In genomic region chr17:44314031-44314430, GRCh38 we compare ENCODE assay signal across 22 cellular contexts. TPM values are rescaled to one million over a fixed set of nuclear protein-coding genes. Genes with fewer than 3 reads are reported as not detected.
DNase-seq lines count a peak whose midpoint lies in the region; ATAC-seq, FAIRE-seq and TF ChIP-seq lines count a peak whose summit lies in the region.
"Had no signal": no experiment of that assay in that cellular context is flagged by ENCODE, and none has a peak within 500 bp of the region (broad histone marks: within the 10 kb centered on the region; RNA-seq: fewer than 3 reads in every experiment).

No MANE protein-coding gene starts in this region.

- no peak overlapping the region for H3K4me2 ChIP-seq in HepG2 (ENCODE audit: low read depth, low read length)

- no peak overlapping the region for H2AFZ ChIP-seq in HepG2 (ENCODE audit: low read length)
- H2AFZ ChIP-seq: GM23248 had no signal

- no peaks in the 10 kb centered on the region for H3K36me3 ChIP-seq in HepG2 (replicated peaks in 1 of 2; ENCODE audit: control insufficient read depth in 1 of 2, insufficient read depth in 2 of 2, low read length in 2 of 2)
- no peaks in the 10 kb centered on the region for H3K36me3 ChIP-seq in right lobe of liver
- H3K36me3 ChIP-seq in iPS-15b (ENCODE audit: control insufficient read depth, insufficient read depth, low read length) = no peaks in the 10 kb centered on the region
- H3K36me3 ChIP-seq: prostate gland, thyroid gland had no signal

- DNase-seq in HepG2 (ENCODE audit: low spot score) (no peak), right lobe of liver (no peak), T-helper 17 cell (no peak), type B pancreatic cell (ENCODE audit: extremely low spot score, unreplicated experiment) (no peak), glomerular visceral epithelial cell (ENCODE audit: extremely low spot score) (no peak), DMS 273 treated with DMSO at 0.1 percent for 48 hours (lab: John Stamatoyannopoulos, UW) (no peak)
- DNase-seq: activated CD4-positive, alpha-beta T cell treated with anti-CD3 and anti-CD28 coated beads for 36 hours; anterior cingulate cortex; DMS53; foreskin fibroblast; GM23248; NCI-H1092 treated with DMSO at 0.1 percent for 48 hours; NCI-H2107; NCI-H524 treated with DMSO at 0.1 percent for 48 hours; SHP77; thyroid gland had no signal

- BruUV-seq in HepG2 (replicated peaks; lab: Mats Ljungman, UMichigan) = no TSS peak

- TF ChIP-seq CTCF in HepG2 (CRISPR knock-in tag; IDR thresholded peaks at IDR 0.05) (no peak), right lobe of liver (IDR thresholded peaks at IDR 0.05) (no peak), type B pancreatic cell (conservative IDR thresholded peaks at IDR 0.05) (no peak)

- WGBS in HepG2 (ENCODE audit: low lambda C conversion rate) = 48% methylated on average over 7 of the region's 7 CpGs
- WGBS in right lobe of liver (ENCODE audit: insufficient coverage, low coverage, low lambda C conversion rate, missing lambda C conversion rate) = 74% methylated on average over 7 of the region's 7 CpGs

- in situ Hi-C loops in HepG2 (cut with HindIII; ENCODE audit: extremely low pct_ligation_motif_present, low pct_unique_long_range_greater_than_20kb) = no loop called here

- intact Hi-C loops in HepG2 (cut with micrococcal nuclease; ENCODE audit: unreplicated experiment) = no loop called here
- intact Hi-C loops in right lobe of liver (cut with DNase I) = no loop called here

- H3K9ac ChIP-seq in HepG2 (ENCODE audit: insufficient read depth, low read depth, low read length) (no peak overlapping the region), iPS-15b (ENCODE audit: low read depth, low read length) (no peak overlapping the region)
- H3K9ac ChIP-seq: GM23248 had no signal

- H3K27me3 ChIP-seq in HepG2 (ENCODE audit: control insufficient read depth in 1 of 2, insufficient read depth in 2 of 2, low read length in 2 of 2) = peaks cover 10 to 47% of the 10 kb centered on the region in 2 experiments; a peak in 4 of 5 replicates
- no peaks in the 10 kb centered on the region for H3K27me3 ChIP-seq in right lobe of liver
- H3K27me3 ChIP-seq in iPS-15b (ENCODE audit: control insufficient read depth, insufficient read depth, low read length) = peaks cover 7% of the 10 kb centered on the region
- H3K27me3 ChIP-seq: thyroid gland had no signal

- TF ChIP-seq POLR2A in HepG2 (IDR thresholded peaks at IDR 0.05; ENCODE audit: insufficient read depth in 1 of 2, low read depth in 2 of 2, low read length in 2 of 2) (no peak), right lobe of liver (IDR thresholded peaks at IDR 0.05) (no peak)

- TF ChIP-seq RAD21 in HepG2 (CRISPR knock-in tag; IDR thresholded peaks at IDR 0.05) = no peak

- H3K27ac ChIP-seq in HepG2 (ENCODE audit: extremely low read length, insufficient read depth, low read length) (no peak overlapping the region), right lobe of liver (no peak overlapping the region)
- H3K27ac ChIP-seq: GM23248, HL-60, prostate gland, thyroid gland had no signal

- H4K20me1 ChIP-seq in HepG2 (ENCODE audit: insufficient read depth, low read length) = no peaks in the 10 kb centered on the region

- no peak for FAIRE-seq in HepG2 (lab: Jason Lieb, UNC)
- FAIRE-seq: endometrium, K562 had no signal

- POLR2A ChIA-PET in HepG2 (lab: Yijun Ruan, JAX) = no interaction called here

- no peak for ATAC-seq in HepG2
- no peak for ATAC-seq in right lobe of liver
- no peak for ATAC-seq in T-helper 17 cell
- ATAC-seq in HG02852 (IDR thresholded peaks at IDR 0.05; ENCODE audit: unreplicated experiment) = no peak
- ATAC-seq: activated CD4-positive, alpha-beta T cell treated with anti-CD3 and anti-CD28 coated beads for 36 hours; K562 had no signal

- H3K4me1 Mint-ChIP-seq in T-helper 17 cell (peaks cover 20% of the 10 kb centered on the region), type B pancreatic cell (ENCODE audit: unreplicated experiment) (peaks cover 9% of the 10 kb centered on the region)

- TF ChIP-seq EP300 in HepG2 (IDR thresholded peaks at IDR 0.05; ENCODE audit: low read depth in 2 of 2, low read length in 2 of 2) (no peak), HepG2 (CRISPR knock-in tag; IDR thresholded peaks at IDR 0.05; ENCODE audit: borderline replicate concordance) (no peak)

- no peaks in the 10 kb centered on the region for H3K9me3 Mint-ChIP-seq in type B pancreatic cell

- no peaks in the 10 kb centered on the region for H3K79me2 ChIP-seq in HepG2 (ENCODE audit: insufficient read depth, low read length)

- peaks cover 72% of the 10 kb centered on the region for H3K4me1 ChIP-seq in HepG2 (ENCODE audit: insufficient read depth, low read length)
- no peaks in the 10 kb centered on the region for H3K4me1 ChIP-seq in right lobe of liver
- H3K4me1 ChIP-seq in iPS-15b (ENCODE audit: control insufficient read depth, insufficient read depth, low read length) = peaks cover 22% of the 10 kb centered on the region
- H3K4me1 ChIP-seq: prostate gland had no signal

- H3K27me3 Mint-ChIP-seq in T-helper 17 cell (peaks cover 46% of the 10 kb centered on the region), type B pancreatic cell (peaks cover 76% of the 10 kb centered on the region)

- no peak overlapping the region for H3K27ac Mint-ChIP-seq in T-helper 17 cell
- H3K27ac Mint-ChIP-seq in type B pancreatic cell = no peak overlapping the region
- H3K27ac Mint-ChIP-seq: activated CD4-positive, alpha-beta T cell treated with anti-CD3 and anti-CD28 coated beads for 36 hours had no signal

- peaks cover 11% of the 10 kb centered on the region for H3K36me3 Mint-ChIP-seq in T-helper 17 cell (ENCODE audit: low read depth)
- peaks cover 5% of the 10 kb centered on the region for H3K36me3 Mint-ChIP-seq in type B pancreatic cell

- CTCF ChIA-PET in HepG2 (lab: Yijun Ruan, JAX; ENCODE audit: low intra/inter-chr PET ratio, low total read pairs) = no interaction called here

- H3K9me3 ChIP-seq in HepG2 (ENCODE audit: low read length) (no peaks in the 10 kb centered on the region), right lobe of liver (no peaks in the 10 kb centered on the region), T-helper 17 cell (ENCODE audit: control insufficient read depth, low read length, poor library complexity, severe bottlenecking) (no peaks in the 10 kb centered on the region), iPS-15b (ENCODE audit: control insufficient read depth, insufficient read depth, low read length) (no peaks in the 10 kb centered on the region)
- H3K9me3 ChIP-seq: prostate gland, thyroid gland had no signal

- no peak overlapping the region for H3K4me3 ChIP-seq in HepG2 (replicated peaks in 1 of 3; ENCODE audit: insufficient read depth in 1 of 3, low read depth in 2 of 3, low read length in 3 of 3)
- no peak overlapping the region for H3K4me3 ChIP-seq in right lobe of liver
- peak overlapping the region; percentile 67 for H3K4me3 ChIP-seq in iPS-15b (ENCODE audit: low read depth, low read length)
- H3K4me3 ChIP-seq: GM23248, K562, prostate gland, thyroid gland had no signal

- H3K4me3 Mint-ChIP-seq in T-helper 17 cell (peak overlapping the region; percentile 71), type B pancreatic cell (peak overlapping the region; percentile 7)
- H3K4me3 Mint-ChIP-seq: activated CD4-positive, alpha-beta T cell treated with anti-CD3 and anti-CD28 coated beads for 36 hours had no signal

RNA-seq across cellular contexts. Expression of gene RUNDC3A, which starts 5.6 kb away (rescaled TPM):
- total RNA-seq in HepG2 (2016; rRNA removed; fragmentation: Illumina TruSeq; extraction: Trizol) = not detected in 2 replicates
- not detected in 2 replicates for total RNA-seq in HepG2 (2016; cell fraction: cytosol; rRNA removed; fragmentation: Illumina TruSeq; extraction: Trizol; ENCODE audit: low read depth)
- 0.04 TPM in 1 of 2 replicates, not detected in the other for total RNA-seq in HepG2 (2016; cell fraction: insoluble cytoplasmic fraction; rRNA removed; fragmentation: Illumina TruSeq; extraction: Trizol)
- total RNA-seq in HepG2 (2016; cell fraction: membrane; rRNA removed; fragmentation: Illumina TruSeq; extraction: Trizol) = 0.31 TPM in 1 of 2 replicates, not detected in the other
- total RNA-seq in HepG2 (2016; cell fraction: nucleus; rRNA removed; fragmentation: Illumina TruSeq; extraction: Trizol) = not detected in 2 replicates
- 0.25 and 0.33 TPM in 2 replicates for polyA plus RNA-seq in HepG2 (2011; rRNA removed)
- 0.32 and 0.42 TPM in 2 replicates for polyA plus RNA-seq in HepG2 (2011; cell fraction: cytosol; rRNA removed)
- 0.97 and 1.1 TPM in 2 replicates for polyA plus RNA-seq in HepG2 (2011; cell fraction: nucleus; rRNA removed)
- 0.11 and 0.43 TPM in 2 replicates for polyA plus RNA-seq in HepG2 (2012)
- 0.18 TPM in 2 replicates for polyA plus RNA-seq in HepG2 (2016; cell fraction: cytosol; fragmentation: Illumina TruSeq; extraction: Trizol; ENCODE audit: low read depth)
- polyA plus RNA-seq in HepG2 (2016; cell fraction: insoluble cytoplasmic fraction; fragmentation: Illumina TruSeq; extraction: Trizol; ENCODE audit: low read depth) = 0.21 and 0.33 TPM in 2 replicates
- 0.07 TPM in 1 of 2 replicates, not detected in the other for polyA plus RNA-seq in HepG2 (2016; cell fraction: membrane; fragmentation: Illumina TruSeq; extraction: Trizol; ENCODE audit: low read depth)
- polyA plus RNA-seq in HepG2 (2016; cell fraction: nucleus; fragmentation: Illumina TruSeq; extraction: Trizol; ENCODE audit: insufficient read depth, low read depth) = 0.33 TPM in 1 of 2 replicates, not detected in the other
- polyA minus RNA-seq in HepG2 (2011; rRNA and poly(A)+ RNA removed; ENCODE audit: low replicate concordance) = 0.48 TPM in 1 of 2 replicates, not detected in the other
- polyA minus RNA-seq in HepG2 (2011; cell fraction: cytosol; rRNA and poly(A)+ RNA removed) = not detected in 2 replicates
- polyA minus RNA-seq in HepG2 (2011; cell fraction: nucleus; rRNA and poly(A)+ RNA removed) = 0.50 TPM in 1 of 2 replicates, not detected in the other
- under 1 TPM in 2 of 6 experiments, not detected in 4; 0.12 to 0.75 TPM for total RNA-seq in right lobe of liver
- under 1 TPM; 0.37 to 0.55 TPM for total RNA-seq in T-helper 17 cell
- total RNA-seq in type B pancreatic cell (ENCODE audit: low replicate concordance) = 10.3 and 12.3 TPM in 2 replicates
- total RNA-seq: K562 had no signal
- polyA plus RNA-seq: K562 had no signal

RNA-seq across cellular contexts. Expression of gene SLC25A39, which starts 10.6 kb away (rescaled TPM):
- total RNA-seq in HepG2 (2016; rRNA removed; fragmentation: Illumina TruSeq; extraction: Trizol) (119 and 151 TPM in 2 replicates), right lobe of liver (100 to 1,000 TPM in 2 of 6 experiments, 10 to 100 TPM in 4; 56.3 to 111 (median 64.6) TPM), T-helper 17 cell (10 to 100 TPM; 75.9 to 76.5 TPM), type B pancreatic cell (ENCODE audit: low replicate concordance) (137 and 169 TPM in 2 replicates)
- 410 and 476 TPM in 2 replicates for total RNA-seq in HepG2 (2016; cell fraction: cytosol; rRNA removed; fragmentation: Illumina TruSeq; extraction: Trizol; ENCODE audit: low read depth)
- total RNA-seq in HepG2 (2016; cell fraction: insoluble cytoplasmic fraction; rRNA removed; fragmentation: Illumina TruSeq; extraction: Trizol) = 99.0 and 156 TPM in 2 replicates
- 478 and 550 TPM in 2 replicates for total RNA-seq in HepG2 (2016; cell fraction: membrane; rRNA removed; fragmentation: Illumina TruSeq; extraction: Trizol)
- 88.4 and 102 TPM in 2 replicates for total RNA-seq in HepG2 (2016; cell fraction: nucleus; rRNA removed; fragmentation: Illumina TruSeq; extraction: Trizol)
- 144 and 164 TPM in 2 replicates for polyA plus RNA-seq in HepG2 (2011; rRNA removed)
- polyA plus RNA-seq in HepG2 (2011; cell fraction: cytosol; rRNA removed) = 120 and 173 TPM in 2 replicates
- 432 and 489 TPM in 2 replicates for polyA plus RNA-seq in HepG2 (2011; cell fraction: nucleus; rRNA removed)
- 90.6 and 129 TPM in 2 replicates for polyA plus RNA-seq in HepG2 (2012)
- 809 and 889 TPM in 2 replicates for polyA plus RNA-seq in HepG2 (2016; cell fraction: cytosol; fragmentation: Illumina TruSeq; extraction: Trizol; ENCODE audit: low read depth)
- 161 and 204 TPM in 2 replicates for polyA plus RNA-seq in HepG2 (2016; cell fraction: insoluble cytoplasmic fraction; fragmentation: Illumina TruSeq; extraction: Trizol; ENCODE audit: low read depth)
- polyA plus RNA-seq in HepG2 (2016; cell fraction: membrane; fragmentation: Illumina TruSeq; extraction: Trizol; ENCODE audit: low read depth) = 764 and 806 TPM in 2 replicates
- 299 and 303 TPM in 2 replicates for polyA plus RNA-seq in HepG2 (2016; cell fraction: nucleus; fragmentation: Illumina TruSeq; extraction: Trizol; ENCODE audit: insufficient read depth, low read depth)
- polyA minus RNA-seq in HepG2 (2011; rRNA and poly(A)+ RNA removed; ENCODE audit: low replicate concordance) = 136 and 157 TPM in 2 replicates
- 35.4 and 57.5 TPM in 2 replicates for polyA minus RNA-seq in HepG2 (2011; cell fraction: cytosol; rRNA and poly(A)+ RNA removed)
- 45.3 and 47.1 TPM in 2 replicates for polyA minus RNA-seq in HepG2 (2011; cell fraction: nucleus; rRNA and poly(A)+ RNA removed)

RNA-seq across cellular contexts. Expression of gene GRN, which starts 31.1 kb away (rescaled TPM):
- total RNA-seq in HepG2 (2016; rRNA removed; fragmentation: Illumina TruSeq; extraction: Trizol) (41.2 and 86.6 TPM in 2 replicates), right lobe of liver (100 to 1,000 TPM in 5 of 6 experiments, 10 to 100 TPM in 1; 84.5 to 230 (median 150) TPM), T-helper 17 cell (10 to 100 TPM; 31.7 to 47.7 TPM), type B pancreatic cell (ENCODE audit: low replicate concordance) (183 and 236 TPM in 2 replicates)
- 14.7 and 16.4 TPM in 2 replicates for total RNA-seq in HepG2 (2016; cell fraction: cytosol; rRNA removed; fragmentation: Illumina TruSeq; extraction: Trizol; ENCODE audit: low read depth)
- 36.4 and 95.6 TPM in 2 replicates for total RNA-seq in HepG2 (2016; cell fraction: insoluble cytoplasmic fraction; rRNA removed; fragmentation: Illumina TruSeq; extraction: Trizol)
- total RNA-seq in HepG2 (2016; cell fraction: membrane; rRNA removed; fragmentation: Illumina TruSeq; extraction: Trizol) = 24.9 and 32.7 TPM in 2 replicates
- total RNA-seq in HepG2 (2016; cell fraction: nucleus; rRNA removed; fragmentation: Illumina TruSeq; extraction: Trizol) = 81.7 and 101 TPM in 2 replicates
- 143 and 195 TPM in 2 replicates for polyA plus RNA-seq in HepG2 (2011; rRNA removed)
- 82.9 and 130 TPM in 2 replicates for polyA plus RNA-seq in HepG2 (2011; cell fraction: cytosol; rRNA removed)
- 653 and 705 TPM in 2 replicates for polyA plus RNA-seq in HepG2 (2011; cell fraction: nucleus; rRNA removed)
- 166 and 219 TPM in 2 replicates for polyA plus RNA-seq in HepG2 (2012)
- polyA plus RNA-seq in HepG2 (2016; cell fraction: cytosol; fragmentation: Illumina TruSeq; extraction: Trizol; ENCODE audit: low read depth) = 23.3 and 23.7 TPM in 2 replicates
- polyA plus RNA-seq in HepG2 (2016; cell fraction: insoluble cytoplasmic fraction; fragmentation: Illumina TruSeq; extraction: Trizol; ENCODE audit: low read depth) = 50.3 and 62.4 TPM in 2 replicates
- polyA plus RNA-seq in HepG2 (2016; cell fraction: membrane; fragmentation: Illumina TruSeq; extraction: Trizol; ENCODE audit: low read depth) = 32.0 and 32.7 TPM in 2 replicates
- polyA plus RNA-seq in HepG2 (2016; cell fraction: nucleus; fragmentation: Illumina TruSeq; extraction: Trizol; ENCODE audit: insufficient read depth, low read depth) = 211 and 219 TPM in 2 replicates
- polyA minus RNA-seq in HepG2 (2011; rRNA and poly(A)+ RNA removed; ENCODE audit: low replicate concordance) = 65.4 and 170 TPM in 2 replicates
- polyA minus RNA-seq in HepG2 (2011; cell fraction: cytosol; rRNA and poly(A)+ RNA removed) = 146 and 172 TPM in 2 replicates
- 48.2 and 74.1 TPM in 2 replicates for polyA minus RNA-seq in HepG2 (2011; cell fraction: nucleus; rRNA and poly(A)+ RNA removed)

RNA-seq across cellular contexts. Expression of gene SLC4A1, which starts 46.1 kb away (rescaled TPM):
- not detected in 2 replicates for total RNA-seq in HepG2 (2016; rRNA removed; fragmentation: Illumina TruSeq; extraction: Trizol)
- total RNA-seq in HepG2 (2016; cell fraction: cytosol; rRNA removed; fragmentation: Illumina TruSeq; extraction: Trizol; ENCODE audit: low read depth) = not detected in 2 replicates
- total RNA-seq in HepG2 (2016; cell fraction: insoluble cytoplasmic fraction; rRNA removed; fragmentation: Illumina TruSeq; extraction: Trizol) = not detected in 2 replicates
- not detected in 2 replicates for total RNA-seq in HepG2 (2016; cell fraction: membrane; rRNA removed; fragmentation: Illumina TruSeq; extraction: Trizol)
- not detected in 2 replicates for total RNA-seq in HepG2 (2016; cell fraction: nucleus; rRNA removed; fragmentation: Illumina TruSeq; extraction: Trizol)
- 0.01 TPM in 1 of 2 replicates, not detected in the other for polyA plus RNA-seq in HepG2 (2011; rRNA removed)
- not detected in 2 replicates for polyA plus RNA-seq in HepG2 (2011; cell fraction: cytosol; rRNA removed)
- polyA plus RNA-seq in HepG2 (2011; cell fraction: nucleus; rRNA removed) = 0.03 TPM in 1 of 2 replicates, not detected in the other
- not detected in 2 replicates for polyA plus RNA-seq in HepG2 (2012)
- not detected in 2 replicates for polyA plus RNA-seq in HepG2 (2016; cell fraction: cytosol; fragmentation: Illumina TruSeq; extraction: Trizol; ENCODE audit: low read depth)
- not detected in 2 replicates for polyA plus RNA-seq in HepG2 (2016; cell fraction: insoluble cytoplasmic fraction; fragmentation: Illumina TruSeq; extraction: Trizol; ENCODE audit: low read depth)
- not detected in 2 replicates for polyA plus RNA-seq in HepG2 (2016; cell fraction: membrane; fragmentation: Illumina TruSeq; extraction: Trizol; ENCODE audit: low read depth)
- polyA plus RNA-seq in HepG2 (2016; cell fraction: nucleus; fragmentation: Illumina TruSeq; extraction: Trizol; ENCODE audit: insufficient read depth, low read depth) = not detected in 2 replicates
- polyA minus RNA-seq in HepG2 (2011; rRNA and poly(A)+ RNA removed; ENCODE audit: low replicate concordance) = not detected in 2 replicates
- polyA minus RNA-seq in HepG2 (2011; cell fraction: cytosol; rRNA and poly(A)+ RNA removed) = not detected in 2 replicates
- polyA minus RNA-seq in HepG2 (2011; cell fraction: nucleus; rRNA and poly(A)+ RNA removed) = not detected in 2 replicates
- 10 to 100 TPM in 1 of 6 experiments, 1 to 10 TPM in 2, under 1 TPM in 3; 0.06 to 31.8 (median 1.2) TPM for total RNA-seq in right lobe of liver
- total RNA-seq in T-helper 17 cell = not detected
- not detected in 2 replicates for total RNA-seq in type B pancreatic cell (ENCODE audit: low replicate concordance)
- total RNA-seq: activated CD4-positive, alpha-beta T cell treated with anti-CD3 and anti-CD28 coated beads for 36 hours; GM23248 had no signal
- polyA plus RNA-seq: GM23248 had no signal

RNA-seq across cellular contexts. Expression of gene FAM171A2, which starts 49.6 kb away (rescaled TPM):
- 1.0 and 1.8 TPM in 2 replicates for total RNA-seq in HepG2 (2016; rRNA removed; fragmentation: Illumina TruSeq; extraction: Trizol)
- 0.44 and 1.2 TPM in 2 replicates for total RNA-seq in HepG2 (2016; cell fraction: cytosol; rRNA removed; fragmentation: Illumina TruSeq; extraction: Trizol; ENCODE audit: low read depth)
- total RNA-seq in HepG2 (2016; cell fraction: insoluble cytoplasmic fraction; rRNA removed; fragmentation: Illumina TruSeq; extraction: Trizol) = 0.97 and 2.0 TPM in 2 replicates
- 1.4 and 2.0 TPM in 2 replicates for total RNA-seq in HepG2 (2016; cell fraction: membrane; rRNA removed; fragmentation: Illumina TruSeq; extraction: Trizol)
- total RNA-seq in HepG2 (2016; cell fraction: nucleus; rRNA removed; fragmentation: Illumina TruSeq; extraction: Trizol) = 1.8 and 2.4 TPM in 2 replicates
- 3.6 and 5.8 TPM in 2 replicates for polyA plus RNA-seq in HepG2 (2011; rRNA removed)
- polyA plus RNA-seq in HepG2 (2011; cell fraction: cytosol; rRNA removed) = 3.3 and 4.9 TPM in 2 replicates
- 5.7 and 6.2 TPM in 2 replicates for polyA plus RNA-seq in HepG2 (2011; cell fraction: nucleus; rRNA removed)
- 3.9 and 7.7 TPM in 2 replicates for polyA plus RNA-seq in HepG2 (2012)
- 0.99 and 1.1 TPM in 2 replicates for polyA plus RNA-seq in HepG2 (2016; cell fraction: cytosol; fragmentation: Illumina TruSeq; extraction: Trizol; ENCODE audit: low read depth)
- 0.66 and 0.71 TPM in 2 replicates for polyA plus RNA-seq in HepG2 (2016; cell fraction: insoluble cytoplasmic fraction; fragmentation: Illumina TruSeq; extraction: Trizol; ENCODE audit: low read depth)
- 0.84 and 1.1 TPM in 2 replicates for polyA plus RNA-seq in HepG2 (2016; cell fraction: membrane; fragmentation: Illumina TruSeq; extraction: Trizol; ENCODE audit: low read depth)
- 3.3 and 3.5 TPM in 2 replicates for polyA plus RNA-seq in HepG2 (2016; cell fraction: nucleus; fragmentation: Illumina TruSeq; extraction: Trizol; ENCODE audit: insufficient read depth, low read depth)
- 1.3 and 9.8 TPM in 2 replicates for polyA minus RNA-seq in HepG2 (2011; rRNA and poly(A)+ RNA removed; ENCODE audit: low replicate concordance)
- 3.0 and 3.8 TPM in 2 replicates for polyA minus RNA-seq in HepG2 (2011; cell fraction: cytosol; rRNA and poly(A)+ RNA removed)
- polyA minus RNA-seq in HepG2 (2011; cell fraction: nucleus; rRNA and poly(A)+ RNA removed) = 1.3 and 2.7 TPM in 2 replicates
- under 1 TPM; 0.16 to 0.68 (median 0.39) TPM for total RNA-seq in right lobe of liver
- under 1 TPM; 0.07 to 0.31 TPM for total RNA-seq in T-helper 17 cell
- total RNA-seq in type B pancreatic cell (ENCODE audit: low replicate concordance) = 13.3 and 34.7 TPM in 2 replicates
